Comparison of ENCODE assay signal across 14 cellular contexts in genomic region chr1:54972436-54972835, GRCh38. TPM values are rescaled to one million over a fixed set of nuclear protein-coding genes. Genes with fewer than 3 reads are reported as not detected.
"Had no signal": no experiment of that assay in that cellular context is flagged by ENCODE, and none has a peak within 500 bp of the region (broad histone marks: within the 10 kb centered on the region; RNA-seq: fewer than 3 reads in every experiment).

No MANE protein-coding gene starts in this region.

- H3K4me3 ChIP-seq: lower lobe of right lung, neural progenitor cell, pancreas, testis had no signal

- H3K27me3 ChIP-seq: foreskin keratinocyte, pancreas, testis had no signal

- H3K4me1 ChIP-seq: lower lobe of right lung, neural progenitor cell, pancreas had no signal

- H3K9me3 Mint-ChIP-seq: activated CD4-positive, alpha-beta T cell treated with anti-CD3 and anti-CD28 coated beads, Interleukin-2, amount 10 ng/mL, durations not matched to agents 7 days and 5 days; mesothelial cell of epicardium; neural progenitor cell; stimulated activated naive CD8-positive, alpha-beta T cell treated with anti-CD3 and anti-CD28 coated beads, Interleukin-15, amount 100 ng/mL, for 72 hours had no signal

- H3K27ac ChIP-seq: foreskin keratinocyte, lower lobe of right lung, neural progenitor cell, pancreas, testis had no signal

- H3K9me3 ChIP-seq: lower lobe of right lung, pancreas, testis had no signal

- H3K4me3 Mint-ChIP-seq: activated CD4-positive, alpha-beta T cell treated with anti-CD3 and anti-CD28 coated beads, Interleukin-2, amount 10 ng/mL, durations not matched to agents 7 days and 5 days; mesothelial cell of epicardium; neural progenitor cell; stimulated activated naive CD8-positive, alpha-beta T cell treated with anti-CD3 and anti-CD28 coated beads, Interleukin-15, amount 100 ng/mL, for 72 hours had no signal

- H3K36me3 Mint-ChIP-seq: mesothelial cell of epicardium, neural progenitor cell had no signal

- H3K27ac Mint-ChIP-seq: activated CD4-positive, alpha-beta T cell treated with anti-CD3 and anti-CD28 coated beads, Interleukin-2, amount 10 ng/mL, durations not matched to agents 7 days and 5 days; mesothelial cell of epicardium; neural progenitor cell; stimulated activated naive CD8-positive, alpha-beta T cell treated with anti-CD3 and anti-CD28 coated beads, Interleukin-15, amount 100 ng/mL, for 72 hours had no signal

- DNase-seq: activated CD4-positive, alpha-beta T cell treated with anti-CD3 and anti-CD28 coated beads, Interleukin-2, amount 10 ng/mL, durations not matched to agents 7 days and 5 days; activated naive CD4-positive, alpha-beta T cell treated with anti-CD3 and anti-CD28 coated beads, Interleukin-2, amount 50 U/mL, for 16 hours; foreskin keratinocyte; lower lobe of right lung; stimulated activated CD4-positive, alpha-beta T cell treated with anti-CD3 and anti-CD28 coated beads, Interleukin-1b, Interleukin-23, amount 100 ng/mL, for 48 hours; stimulated activated naive CD8-positive, alpha-beta T cell treated with anti-CD3 and anti-CD28 coated beads, Interleukin-15, amount 100 ng/mL, for 72 hours had no signal

- H3K36me3 ChIP-seq: lower lobe of right lung, neural progenitor cell, pancreas had no signal

RNA-seq across cellular contexts. Expression of gene TMEM61, which starts 8.0 kb away (rescaled TPM):
- total RNA-seq: activated CD4-positive, alpha-beta T cell treated with anti-CD3 and anti-CD28 coated beads, Interleukin-2, amount 10 ng/mL, durations not matched to agents 7 days and 5 days; activated CD8-positive, alpha-beta memory T cell treated with anti-CD3 and anti-CD28 coated beads for 36 hours; T-helper 2 cell treated with Interferon-gamma antibody and Interleukin-4, amounts not matched to agents 100 ng/mL and 5 ng/mL, for 36 hours had no signal

RNA-seq across cellular contexts. Expression of gene BSND, which starts 26.3 kb away (rescaled TPM):
- total RNA-seq: activated CD8-positive, alpha-beta memory T cell treated with anti-CD3 and anti-CD28 coated beads for 36 hours; foreskin keratinocyte; left cardiac atrium; lower lobe of right lung; pancreas; T-helper 2 cell treated with Interferon-gamma antibody and Interleukin-4, amounts not matched to agents 100 ng/mL and 5 ng/mL, for 36 hours; ureter had no signal
